Comparison of ENCODE assay signal across 15 cellular contexts in genomic region chr17:58254803-58255202, GRCh38. TPM values are rescaled to one million over a fixed set of nuclear protein-coding genes. Genes with fewer than 3 reads are reported as not detected.
DNase-seq lines count a peak whose midpoint lies in the region; TF ChIP-seq lines count a peak whose summit lies in the region.
"Had no signal": no experiment of that assay in that cellular context is flagged by ENCODE, and none has a peak within 500 bp of the region (broad histone marks: within the 10 kb centered on the region; RNA-seq: fewer than 3 reads in every experiment).

No MANE protein-coding gene starts in this region.

- H3K14ac ChIP-seq in neuronal stem cell (ENCODE audit: low read length) = no peak overlapping the region

- H2BK15ac ChIP-seq in neuronal stem cell (ENCODE audit: low read length) = no peak overlapping the region

- H3K27me3 ChIP-seq in neuronal stem cell (ENCODE audit: control insufficient read depth in 3 of 3, insufficient read depth in 3 of 3, low read depth in 1 of 3, low read length in 3 of 3) = peaks cover 4 to 55% (median 24%) of the 10 kb centered on the region in 3 experiments
- H3K27me3 ChIP-seq: body of pancreas had no signal

- WGBS in neuronal stem cell (ENCODE audit: extremely low coverage in 2 of 2, insufficient read length in 2 of 2, insufficient replicate concordance in 1 of 2), 2 donors = no CpG with 5 or more reads among the region's 8 CpGs

- H2AFZ ChIP-seq in neuronal stem cell (ENCODE audit: low read length) = peak overlapping the region; percentile 17

- no peak overlapping the region for H2AK5ac ChIP-seq in neuronal stem cell (ENCODE audit: low read depth, low read length)

- no peaks in the 10 kb centered on the region for H3K4me1 ChIP-seq in neuronal stem cell (ENCODE audit: control insufficient read depth in 2 of 2, insufficient read depth in 1 of 2, low read depth in 1 of 2, low read length in 2 of 2)

- H3K4me3 ChIP-seq in GM12864 (ENCODE audit: low read depth, low read length) (no peak overlapping the region), LNCaP clone FGC (ENCODE audit: low read depth, low read length) (no peak overlapping the region), coronary artery (no peak overlapping the region), neuronal stem cell (ENCODE audit: low read length in 2 of 2) (no peak overlapping the region)
- H3K4me3 ChIP-seq: body of pancreas, lower lobe of right lung had no signal

- DNase-seq in GM12864 (ENCODE audit: low read depth) (no peak), LNCaP clone FGC (ENCODE audit: low read depth) (no peak), coronary artery (ENCODE audit: low spot score) (peak; percentile 50), neuronal stem cell (ENCODE audit: low spot score) (no peak), GM19240 (ENCODE audit: insufficient read length, low spot score) (no peak), head of caudate nucleus (no peak)
- no peak for DNase-seq in activated naive CD4-positive, alpha-beta T cell (lab: John Stamatoyannopoulos, UW)
- DNase-seq: activated gamma-delta T cell; CD4-positive, alpha-beta T cell; glutamatergic neuron; lower lobe of right lung; NCI-H1436; NCI-H524 had no signal

- intact Hi-C loops in head of caudate nucleus (cut with DNase I) = no loop called here

- H3K9ac ChIP-seq in neuronal stem cell (ENCODE audit: low read depth, low read length, poor library complexity) = no peak overlapping the region

- no peak overlapping the region for H2BK12ac ChIP-seq in neuronal stem cell (ENCODE audit: low read length)

- no peaks in the 10 kb centered on the region for H3K36me3 ChIP-seq in neuronal stem cell (replicated peaks in 1 of 2; ENCODE audit: control insufficient read depth in 2 of 2, insufficient read depth in 2 of 2, low read length in 2 of 2)
- H3K36me3 ChIP-seq: lower lobe of right lung had no signal

- H3K4me2 ChIP-seq in neuronal stem cell (ENCODE audit: insufficient read depth, low read length, poor library complexity, severe bottlenecking) = no peak overlapping the region

- H2BK5ac ChIP-seq in neuronal stem cell (ENCODE audit: low read length) = no peak overlapping the region

- H3K27ac ChIP-seq in coronary artery = no peak overlapping the region
- H3K27ac ChIP-seq in neuronal stem cell (replicated peaks; ENCODE audit: low read length) = no peak overlapping the region
- H3K27ac ChIP-seq: body of pancreas, lower lobe of right lung, RWPE1 had no signal

- TF ChIP-seq CTCF in GM12864 (IDR thresholded peaks at IDR 0.05; ENCODE audit: low read depth, low read length, missing control alignments) (peak; percentile 33), LNCaP clone FGC (IDR thresholded peaks at IDR 0.05; ENCODE audit: control insufficient read depth, extremely low read depth, insufficient read depth) (0 out of 2 replicates have a peak, but pooled peaks have one; percentile 7), coronary artery (IDR thresholded peaks at IDR 0.05) (no peak)

- H3K9me3 ChIP-seq in neuronal stem cell (replicated peaks in 1 of 2; ENCODE audit: control insufficient read depth in 2 of 2, insufficient read depth in 1 of 2, low read depth in 1 of 2, low read length in 2 of 2) = peaks cover 5 to 8% of the 10 kb centered on the region in 2 donors
- H3K9me3 ChIP-seq: body of pancreas, lower lobe of right lung had no signal

- no peak overlapping the region for H4K91ac ChIP-seq in neuronal stem cell (ENCODE audit: low read depth, low read length, poor library complexity)

- H3K79me1 ChIP-seq in neuronal stem cell (ENCODE audit: low read depth, low read length) = no peaks in the 10 kb centered on the region

- H2BK120ac ChIP-seq in neuronal stem cell (ENCODE audit: low read depth, low read length) = no peak overlapping the region

- no peak overlapping the region for H3K18ac ChIP-seq in neuronal stem cell (ENCODE audit: low read length)

- no peak overlapping the region for H3K4ac ChIP-seq in neuronal stem cell (ENCODE audit: low read length)

- no peak overlapping the region for H4K8ac ChIP-seq in neuronal stem cell (ENCODE audit: low read depth, low read length)

- H3K23ac ChIP-seq in neuronal stem cell (ENCODE audit: low read depth, low read length, poor library complexity) = no peak overlapping the region

RNA-seq across cellular contexts. Expression of gene LPO, which starts 16.4 kb away (rescaled TPM):
- 0.03 TPM for polyA plus RNA-seq in neuronal stem cell (2013, experiment 1 of 2)
- 0.04 TPM for polyA plus RNA-seq in neuronal stem cell (2013, experiment 2 of 2)

RNA-seq across cellular contexts. Expression of gene MPO, which starts 25.9 kb away (rescaled TPM):
- 0.01 TPM for polyA plus RNA-seq in neuronal stem cell (2013, experiment 1 of 2)
- not detected for polyA plus RNA-seq in neuronal stem cell (2013, experiment 2 of 2)

RNA-seq across cellular contexts. Expression of gene MKS1, which starts 35.7 kb away (rescaled TPM):
- 13.6 TPM for polyA plus RNA-seq in neuronal stem cell (2013, experiment 1 of 2)
- polyA plus RNA-seq in neuronal stem cell (2013, experiment 2 of 2) = 14.3 TPM
